ENCODE assay signal across 8 cellular contexts in genomic region chr10:17805921-17806577, GRCh38. TPM values are rescaled to one million over a fixed set of nuclear protein-coding genes. Genes with fewer than 3 reads are reported as not detected.
DNase-seq lines count a peak whose midpoint lies in the region; ATAC-seq, FAIRE-seq and TF ChIP-seq lines count a peak whose summit lies in the region.

No MANE protein-coding gene starts in this region.

- no peak overlapping the region for H3K56ac ChIP-seq in H1 (replicated peaks; ENCODE audit: insufficient read length, low read depth, low read length)

- H3K14ac ChIP-seq in H1 (ENCODE audit: insufficient read length), result no peak overlapping the region

- H3K79me2 ChIP-seq in H1 (ENCODE audit: control insufficient read depth in 1 of 2, insufficient read depth in 2 of 2, low read length in 2 of 2), result no peaks in the 10 kb centered on the region

- no peak overlapping the region for H2BK15ac ChIP-seq in H1 (ENCODE audit: low read length)

- H2BK5ac ChIP-seq in H1 (ENCODE audit: low read depth, low read length), result no peak overlapping the region

- no peaks in the 10 kb centered on the region for H3K9me3 ChIP-seq in H1 (ENCODE audit: insufficient read depth in 2 of 2, low read depth in 1 of 2, low read length in 1 of 2)

- no peak overlapping the region for H3K4me3 ChIP-seq in H1 (ENCODE audit: extremely low read depth in 1 of 4, insufficient read depth in 2 of 4, low read depth in 3 of 4, low read length in 4 of 4)

- TF ChIP-seq POLR2A in H1 (IDR thresholded peaks at IDR 0.05; ENCODE audit: control extremely low read depth in 1 of 2, low read depth in 2 of 2, low read length in 2 of 2), result no peak

- no peak overlapping the region for H3K9ac ChIP-seq in H1 (replicated peaks in 1 of 4; ENCODE audit: extremely low read depth in 1 of 4, low read depth in 3 of 4, low read length in 3 of 4)

- WGBS in H1 (ENCODE audit: extremely low coverage in 1 of 2, insufficient coverage in 1 of 2, insufficient read length in 1 of 2, insufficient replicate concordance in 2 of 2, low coverage in 1 of 2, low lambda C conversion rate in 2 of 2, missing lambda C conversion rate in 1 of 2), 2 experiments, result 79% methylated on average over 7 of the region's 7 CpGs; no CpG with 5 or more reads in 1 of the 2 experiments

- ATAC-seq in HG03280 (IDR thresholded peaks at IDR 0.05; ENCODE audit: unreplicated experiment), result peak; percentile 68

- no peak for TF ChIP-seq EP300 in H1 (IDR thresholded peaks at IDR 0.05; ENCODE audit: borderline replicate concordance in 1 of 2, low read depth in 2 of 2, low read length in 2 of 2)

- DNase-seq in stimulated activated naive CD4-positive, alpha-beta T cell treated with Interleukin-2 at 50 U/mL for 16 hours (lab: John Stamatoyannopoulos, UW), result peak; percentile 4
- DNase-seq in stimulated activated naive CD4-positive, alpha-beta T cell (lab: John Stamatoyannopoulos, UW), result no peak
- no peak for DNase-seq in H1 (ENCODE audit: low read depth in 1 of 2, low spot score in 2 of 2)
- no peak for DNase-seq in G401 (ENCODE audit: low spot score)
- DNase-seq in dedifferentiated amniotic fluid mesenchymal stem cell (ENCODE audit: extremely low spot score), result no peak
- no peak for DNase-seq in NCI-H146 treated with DMSO at 0.1 percent for 48 hours (lab: John Stamatoyannopoulos, UW; ENCODE audit: unreplicated experiment)
- no peak for DNase-seq in NCI-H1930 (lab: John Stamatoyannopoulos, UW)

- in situ Hi-C loops in G401 (cut with HindIII; ENCODE audit: low sequenced_read_pairs), result no loop called here

- no peak overlapping the region for H3K4ac ChIP-seq in H1 (replicated peaks; ENCODE audit: insufficient read length, low read depth, low read length)

- H4K91ac ChIP-seq in H1 (replicated peaks; ENCODE audit: insufficient read length, low read length), result no peak overlapping the region

- H3K23me2 ChIP-seq in H1 (ENCODE audit: low read depth, low read length), result peaks cover 2% of the 10 kb centered on the region; the same call in 1 of the 2 replicates

- no peak overlapping the region for H3K23ac ChIP-seq in H1 (ENCODE audit: insufficient read length)

- H2AFZ ChIP-seq in H1 (ENCODE audit: low read length), result no peak overlapping the region

- CTCF ChIA-PET in H1 (lab: Charles Lee; ENCODE audit: partially characterized antibody), result interaction anchor here (0.7 to 1.4 kb wide), 2 partner anchors 20 to 427 kb away, joined by 3 to 6 read pairs; no protein-coding TSS in a partner anchor

- no peak overlapping the region for H2AK5ac ChIP-seq in H1 (ENCODE audit: low read depth, low read length)

- H3K79me1 ChIP-seq in H1 (ENCODE audit: low read depth, low read length), result no peaks in the 10 kb centered on the region

- peak; percentile 28 to 48; a peak in 3 of 4 replicates for TF ChIP-seq RAD21 in H1 (IDR thresholded peaks at IDR 0.05 in 1 of 2, conservative IDR thresholded peaks at IDR 0.05 in 1 of 2; ENCODE audit: low read depth in 2 of 2, low read length in 2 of 2)

- no peaks in the 10 kb centered on the region for H3K36me3 ChIP-seq in H1 (ENCODE audit: control insufficient read depth in 2 of 4, insufficient read depth in 4 of 4, low read length in 3 of 4)

- no peak overlapping the region for H3K18ac ChIP-seq in H1 (ENCODE audit: extremely low read depth, low read length)

- no peak overlapping the region for H4K5ac ChIP-seq in H1 (ENCODE audit: insufficient read length, low read depth, low read length)

- no peak overlapping the region for H2BK120ac ChIP-seq in H1 (replicated peaks; ENCODE audit: low read depth, low read length)

- no peak overlapping the region for H3K4me2 ChIP-seq in H1 (ENCODE audit: insufficient read depth in 1 of 2, low read depth in 2 of 2, low read length in 2 of 2)

- H4K8ac ChIP-seq in H1 (ENCODE audit: extremely low read depth, insufficient read depth, low read length), result no peak overlapping the region

- FAIRE-seq in H1 (lab: Jason Lieb, UNC), result no peak

- POLR2A ChIA-PET in H1 (lab: Charles Lee; ENCODE audit: partially characterized antibody), result no interaction called here

- H3K4me1 ChIP-seq in H1 (replicated peaks in 1 of 4; ENCODE audit: control insufficient read depth in 3 of 4, insufficient read depth in 4 of 4, low read length in 3 of 4), result no peaks in the 10 kb centered on the region

- no peak overlapping the region for H3K27ac ChIP-seq in H1 (ENCODE audit: low read depth, low read length)

- H2BK20ac ChIP-seq in H1 (ENCODE audit: low read length), result 0 out of 2 replicates have a peak overlapping the region, but pooled peaks have one; percentile 48

- H4K20me1 ChIP-seq in H1 (replicated peaks in 1 of 2; ENCODE audit: control insufficient read depth in 1 of 2, insufficient read depth in 2 of 2, low read length in 2 of 2), result peaks cover 0 to 2% of the 10 kb centered on the region in 2 experiments

- TF ChIP-seq CTCF in H1 (IDR thresholded peaks at IDR 0.05; ENCODE audit: control extremely low read depth in 1 of 3, insufficient read depth in 1 of 3, low read depth in 1 of 3, low read length in 3 of 3), result peak in 2 of 3 experiments; percentile 20 to 45; a peak in 1 of 4 replicates

- H2BK12ac ChIP-seq in H1 (ENCODE audit: low read depth, low read length), result 0 out of 2 replicates have a peak overlapping the region, but pooled peaks have one; percentile 39

- no peaks in the 10 kb centered on the region for H3K27me3 ChIP-seq in H1 (replicated peaks in 1 of 4; ENCODE audit: control insufficient read depth in 3 of 4, extremely low read depth in 1 of 4, insufficient read depth in 3 of 4, low read length in 3 of 4)

TF ChIP-seq in H1, 55 proteins besides CTCF, POLR2A, EP300 and RAD21:
- no peak for TF ChIP-seq ZNF274 (IDR thresholded peaks at IDR 0.05; ENCODE audit: borderline replicate concordance, extremely low read depth, low read length)
- TF ChIP-seq MAX (IDR thresholded peaks at IDR 0.05), result no peak
- TF ChIP-seq BRCA1 (IDR thresholded peaks at IDR 0.05; ENCODE audit: low read depth, low read length), result no peak
- no peak for TF ChIP-seq TEAD4 (IDR thresholded peaks at IDR 0.05; ENCODE audit: low read depth, low read length)
- TF ChIP-seq JUND (IDR thresholded peaks at IDR 0.05; ENCODE audit: low read length), result no peak
TF ChIP-seq in H1: peak in this region for 0.

RNA-seq across cellular contexts. Expression of gene MRC1, which starts 3.1 kb away (rescaled TPM):
- 0.06 and 0.11 TPM in 2 replicates for total RNA-seq in H1 (2021; fragmentation: NEBNext Ultra II Directional; extraction: Animal tissue kit (Norgen Biotek cat#: 25700))
- polyA plus RNA-seq in H1 (2011; rRNA removed), result 0.02 and 0.03 TPM in 2 replicates
- 0.03 TPM for polyA plus RNA-seq in H1 (2011; cell fraction: cytosol; rRNA removed)
- not detected for polyA plus RNA-seq in H1 (2011; cell fraction: nucleus; rRNA removed)
- polyA plus RNA-seq in H1 (2012, experiment 1 of 2), result 0.03 TPM in 1 of 4 replicates, not detected in the others
- not detected for polyA plus RNA-seq in H1 (2012, experiment 2 of 2)
- polyA plus RNA-seq in H1 (2013, experiment 1 of 2), result 0.06 TPM
- polyA plus RNA-seq in H1 (2013, experiment 2 of 2), result 0.07 TPM
- polyA minus RNA-seq in H1 (2011; rRNA and poly(A)+ RNA removed), result 0.07 TPM in 1 of 2 replicates, not detected in the other
- polyA minus RNA-seq in H1 (2011; cell fraction: cytosol; rRNA and poly(A)+ RNA removed), result not detected
- not detected for polyA minus RNA-seq in H1 (2011; cell fraction: nucleus; rRNA and poly(A)+ RNA removed)
- 0.12 TPM in 1 of 2 replicates, not detected in the other for total RNA-seq in G401 (2014; rRNA removed; shearing (Covaris generic))

RNA-seq across cellular contexts. Expression of gene TMEM236, which starts 54.0 kb away (rescaled TPM):
- 0.07 and 0.11 TPM in 2 replicates for total RNA-seq in H1 (2021; fragmentation: NEBNext Ultra II Directional; extraction: Animal tissue kit (Norgen Biotek cat#: 25700))
- polyA plus RNA-seq in H1 (2011; rRNA removed), result 0.02 TPM in 2 replicates
- 0.04 TPM for polyA plus RNA-seq in H1 (2011; cell fraction: cytosol; rRNA removed)
- 0.09 TPM for polyA plus RNA-seq in H1 (2011; cell fraction: nucleus; rRNA removed)
- polyA plus RNA-seq in H1 (2012, experiment 1 of 2), result 0.03 to 0.05 TPM (median 0.04 TPM) in 3 of 4 replicates, not detected in the other
- not detected for polyA plus RNA-seq in H1 (2012, experiment 2 of 2)
- polyA plus RNA-seq in H1 (2013, experiment 1 of 2), result 0.08 TPM
- polyA plus RNA-seq in H1 (2013, experiment 2 of 2), result 0.04 TPM
- polyA minus RNA-seq in H1 (2011; rRNA and poly(A)+ RNA removed), result 0.02 and 0.03 TPM in 2 replicates
- polyA minus RNA-seq in H1 (2011; cell fraction: cytosol; rRNA and poly(A)+ RNA removed), result not detected
- 0.10 TPM for polyA minus RNA-seq in H1 (2011; cell fraction: nucleus; rRNA and poly(A)+ RNA removed)
- total RNA-seq in G401 (2014; rRNA removed; shearing (Covaris generic)), result not detected in 2 replicates
